12 cellular contexts compared by ENCODE assay signal in genomic region chr12:6334940-6335450, GRCh38. TPM values are rescaled to one million over a fixed set of nuclear protein-coding genes. Genes with fewer than 3 reads are reported as not detected.
DNase-seq lines count a peak whose midpoint lies in the region; ATAC-seq and TF ChIP-seq lines count a peak whose summit lies in the region.
"Had no signal": no experiment of that assay in that cellular context is flagged by ENCODE, and none has a peak within 500 bp of the region (broad histone marks: within the 10 kb centered on the region; RNA-seq: fewer than 3 reads in every experiment).

No MANE protein-coding gene starts in this region.

- peaks cover 24% of the 10 kb centered on the region for H3K36me3 ChIP-seq in CD8-positive, alpha-beta T cell (ENCODE audit: insufficient read depth, low read length)
- peaks cover 0 to 48% of the 10 kb centered on the region in 2 donors for H3K36me3 ChIP-seq in gastroesophageal sphincter
- peaks cover 7 to 57% of the 10 kb centered on the region in 2 donors for H3K36me3 ChIP-seq in psoas muscle (ENCODE audit: insufficient read depth in 1 of 2, low read depth in 1 of 2)

- no peaks in the 10 kb centered on the region for H3K27me3 ChIP-seq in CD8-positive, alpha-beta T cell (ENCODE audit: insufficient read depth, low read length)
- no peaks in the 10 kb centered on the region for H3K27me3 ChIP-seq in gastroesophageal sphincter
- no peaks in the 10 kb centered on the region for H3K27me3 ChIP-seq in psoas muscle (ENCODE audit: insufficient read depth in 3 of 3, low read length in 2 of 3)

- intact Hi-C loops in CD8-positive, alpha-beta T cell (cut with DNase I, micrococcal nuclease), result loop anchor here (1.0 to 2.0 kb wide), 8 partner anchors 28 to 203 kb away; partner anchors contain the start of genes GAPDH (in 1 of the 2) and VAMP1 (in 1 of the 2)
- intact Hi-C loops in psoas muscle (cut with DNase I), result loop anchor here (5.0 kb wide), 2 partner anchors 127 to 202 kb away; no protein-coding TSS in a partner anchor

- no peak for ATAC-seq in CD8-positive, alpha-beta T cell
- ATAC-seq in gastroesophageal sphincter, result no peak
- no peak for ATAC-seq in psoas muscle

- no peak overlapping the region for H3K4me3 Mint-ChIP-seq in CD8-positive, alpha-beta T cell
- H3K4me3 Mint-ChIP-seq: stimulated activated memory B cell treated with anti-CD40 and anti-IgM and Interleukin-4, amounts not matched to agents 10 μg/mL and 1 μg/mL and 100 μg/mL, for 72 hours; T-helper 2 cell treated with Interferon-gamma antibody and Interleukin-4, amounts not matched to agents 5 μg/mL and 100 μg/mL, for 36 hours had no signal

- TF ChIP-seq EP300 in gastroesophageal sphincter (IDR thresholded peaks at IDR 0.05), result no peak

- no peak overlapping the region for H3K27ac Mint-ChIP-seq in CD8-positive, alpha-beta T cell
- H3K27ac Mint-ChIP-seq: natural killer cell had no signal

- peaks cover 58% of the 10 kb centered on the region for H3K4me1 Mint-ChIP-seq in CD8-positive, alpha-beta T cell (ENCODE audit: low read depth)

- no peak for TF ChIP-seq CTCF in CD8-positive, alpha-beta T cell (IDR thresholded peaks at IDR 0.05)
- no peak for TF ChIP-seq CTCF in gastroesophageal sphincter (IDR thresholded peaks at IDR 0.05)
- TF ChIP-seq CTCF in psoas muscle (IDR thresholded peaks at IDR 0.05), result no peak

- CTCF ChIA-PET in CD8-positive, alpha-beta T cell (lab: Charles Lee), result interaction anchor here (0.6 to 10.1 kb wide), 34 partner anchors 9 to 629 kb away, joined by 3 to 142 read pairs (median 6); partner anchors contain the start of genes SCNN1A, TAPBPL and VAMP1

- H3K4me1 ChIP-seq in CD8-positive, alpha-beta T cell (ENCODE audit: insufficient read depth, low read length), result peaks cover 82% of the 10 kb centered on the region
- H3K4me1 ChIP-seq in gastroesophageal sphincter, result peaks cover 8 to 100% (median 53%) of the 10 kb centered on the region in 3 donors
- H3K4me1 ChIP-seq in psoas muscle, result peaks cover 56% of the 10 kb centered on the region

- peak overlapping the region; percentile 23 for H3K27ac ChIP-seq in CD8-positive, alpha-beta T cell (ENCODE audit: low read depth, low read length)
- H3K27ac ChIP-seq in gastroesophageal sphincter, result peak overlapping the region; percentile 95 to 98 (median 97)
- H3K27ac ChIP-seq in psoas muscle, result peak overlapping the region; percentile 88

- TF ChIP-seq POLR2A in gastroesophageal sphincter (IDR thresholded peaks at IDR 0.05), result no peak

- 6 to 10% methylated on average over 4 to 8 of the region's 13 CpGs for WGBS in gastroesophageal sphincter (ENCODE audit: low coverage in 1 of 2), 2 donors
- 29 to 48% (median 30%) methylated on average over 13 of the region's 13 CpGs for WGBS in psoas muscle, 3 donors

- no peaks in the 10 kb centered on the region for H3K27me3 Mint-ChIP-seq in CD8-positive, alpha-beta T cell (ENCODE audit: low read depth)

- no peaks in the 10 kb centered on the region for H3K9me3 ChIP-seq in CD8-positive, alpha-beta T cell (ENCODE audit: low read length)
- no peaks in the 10 kb centered on the region for H3K9me3 ChIP-seq in gastroesophageal sphincter
- no peaks in the 10 kb centered on the region for H3K9me3 ChIP-seq in psoas muscle

- POLR2A ChIA-PET in CD8-positive, alpha-beta T cell (lab: Charles Lee), result interaction anchor here (0.7 to 5.8 kb wide), 18 partner anchors 9 to 203 kb away, joined by 3 to 34 read pairs (median 6); partner anchors contain the start of genes CD27, MRPL51, TAPBPL and VAMP1

- no peak for DNase-seq in CD8-positive, alpha-beta T cell
- peak; percentile 63 for DNase-seq in SW480 (ENCODE audit: low spot score)
- DNase-seq in psoas muscle, result peak in 1 of 2 donors; percentile 32
- no peak for DNase-seq in HuH-7 (ENCODE audit: low spot score)
- no peak for DNase-seq in KG1 (lab: John Stamatoyannopoulos, UW)
- DNase-seq in NCI-H146 (lab: John Stamatoyannopoulos, UW), result no peak
- DNase-seq in amygdala (lab: John Stamatoyannopoulos, UW), result no peak
- DNase-seq: NCI-H1436 had no signal

- no peaks in the 10 kb centered on the region for H3K9me3 Mint-ChIP-seq in CD8-positive, alpha-beta T cell
- H3K9me3 Mint-ChIP-seq: natural killer cell; stimulated activated memory B cell treated with anti-CD40 and anti-IgM and Interleukin-4, amounts not matched to agents 10 μg/mL and 1 μg/mL and 100 μg/mL, for 72 hours; T-helper 2 cell treated with Interferon-gamma antibody and Interleukin-4, amounts not matched to agents 5 μg/mL and 100 μg/mL, for 36 hours had no signal

- peaks cover 48% of the 10 kb centered on the region for H3K36me3 Mint-ChIP-seq in CD8-positive, alpha-beta T cell
- H3K36me3 Mint-ChIP-seq: stimulated activated memory B cell treated with anti-CD40 and anti-IgM and Interleukin-4, amounts not matched to agents 10 μg/mL and 1 μg/mL and 100 μg/mL, for 72 hours had no signal

- peak overlapping the region; percentile 77 for H3K4me3 ChIP-seq in CD8-positive, alpha-beta T cell (ENCODE audit: low read depth, low read length)
- H3K4me3 ChIP-seq in gastroesophageal sphincter, result peak overlapping the region; percentile 32 to 93
- peak overlapping the region; percentile 99 for H3K4me3 ChIP-seq in psoas muscle

RNA-seq across cellular contexts. Expression of gene TNFRSF1A, which starts 6.9 kb away (rescaled TPM):
- total RNA-seq in CD8-positive, alpha-beta T cell, result 10 to 100 TPM; 16.7 to 18.8 TPM
- total RNA-seq in gastroesophageal sphincter (100 to 1,000 TPM; 150 to 356 (median 227) TPM), psoas muscle (100 to 1,000 TPM in 3 of 4 donors, 10 to 100 TPM in 1; 38.8 to 224 (median 127) TPM)
- polyA plus RNA-seq in psoas muscle, result 100 to 1,000 TPM in 1 of 3 donors, 10 to 100 TPM in 2; 53.7 to 117 (median 65.4) TPM

RNA-seq across cellular contexts. Expression of gene PLEKHG6, which starts 24.5 kb away (rescaled TPM):
- not detected for total RNA-seq in CD8-positive, alpha-beta T cell
- 10 to 100 TPM in 1 of 4 donors, 1 to 10 TPM in 1, under 1 TPM in 2; 0.35 to 44.5 (median 1.3) TPM for total RNA-seq in gastroesophageal sphincter
- not detected for total RNA-seq in psoas muscle
- polyA plus RNA-seq in psoas muscle, result under 1 TPM in 2 of 3 donors, not detected in 1; 0.20 to 0.39 TPM
- total RNA-seq: natural killer cell had no signal

RNA-seq across cellular contexts. Expression of gene SCNN1A, which starts 40.4 kb away (rescaled TPM):
- total RNA-seq in CD8-positive, alpha-beta T cell, result 1 to 10 TPM in 1 of 2 experiments, under 1 TPM in 1; 0.50 to 1.1 TPM
- total RNA-seq in gastroesophageal sphincter, result 10 to 100 TPM in 1 of 4 donors, 1 to 10 TPM in 1, under 1 TPM in 1, not detected in 1; 0.62 to 19.9 (median 5.2) TPM
- total RNA-seq in psoas muscle, result under 1 TPM; 0.30 to 0.57 (median 0.48) TPM
- polyA plus RNA-seq in psoas muscle, result under 1 TPM; 0.03 to 0.39 (median 0.31) TPM

RNA-seq across cellular contexts. Expression of gene LTBR, which starts 49.0 kb away (rescaled TPM):
- under 1 TPM in 1 of 2 experiments, not detected in 1; 0.44 TPM for total RNA-seq in CD8-positive, alpha-beta T cell
- 100 to 1,000 TPM in 3 of 4 donors, 10 to 100 TPM in 1; 86.5 to 139 (median 119) TPM for total RNA-seq in gastroesophageal sphincter
- 10 to 100 TPM; 23.7 to 38.6 (median 34.1) TPM for total RNA-seq in psoas muscle
- 10 to 100 TPM; 15.3 to 38.8 (median 34.5) TPM for polyA plus RNA-seq in psoas muscle

Comparison
In these comparisons a context has a peak if more than half of its experiments do, and no peak if none do; other contexts are left out.
1. H3K27ac ChIP-seq: peak in every context shown above with its lines; median percentile 97 in gastroesophageal sphincter; 88 in psoas muscle; 23 in CD8-positive, alpha-beta T cell.